29 cellular contexts compared by ENCODE assay signal in the genomic region with DNA sequence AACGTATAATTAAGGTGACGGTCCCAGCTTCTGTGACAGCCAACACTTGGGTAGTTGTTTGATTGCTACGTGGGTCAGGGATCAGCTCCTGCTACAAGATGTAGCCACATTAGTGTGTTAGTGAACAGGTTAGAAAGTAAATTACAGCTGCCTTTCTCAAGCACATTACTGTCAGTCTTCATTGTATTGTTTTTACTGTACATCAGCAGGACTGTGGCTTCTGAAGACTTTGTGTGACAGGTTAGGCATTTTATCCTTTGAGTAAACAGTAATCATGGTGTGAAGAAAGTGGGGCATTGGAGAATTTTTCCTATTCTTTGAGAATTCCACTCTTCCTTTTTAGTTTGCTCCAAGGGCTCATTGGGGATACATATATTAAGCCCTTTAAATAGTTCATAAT.
"Had no signal": no experiment of that assay in that cellular context is flagged by ENCODE, and none has a peak within 500 bp of the region (broad histone marks: within the 10 kb centered on the region; RNA-seq: fewer than 3 reads in every experiment).

No MANE protein-coding gene starts in this region.

- H3K4me1 ChIP-seq: left lung, lower lobe of right lung, pancreas, prostate gland, stomach, testis, thyroid gland, transverse colon, upper lobe of right lung had no signal

- H3K9me3 ChIP-seq: left lung, lower lobe of right lung, pancreas, prostate gland, stomach, testis, thyroid gland, transverse colon, upper lobe of right lung had no signal

- H3K36me3 ChIP-seq: left lung, lower lobe of right lung, pancreas, prostate gland, stomach, thyroid gland, transverse colon, upper lobe of right lung had no signal

- FAIRE-seq: keratinocyte, pancreas, urothelium cell line had no signal

- DNase-seq: hippocampal formation; kidney glomerular epithelial cell; left cardiac atrium; left lung; lower lobe of right lung; mammary epithelial cell; mesenchymal stem cell; natural killer cell; nucleus accumbens; pancreas; posterior cingulate gyrus; retina; right cardiac atrium; stimulated activated CD4-positive, alpha-beta T cell treated with anti-CD3 and anti-CD28 coated beads, Interleukin-12 subunit alpha, Interleukin-12 subunit beta, amount 100 ng/mL, for 4 hours; stimulated activated CD4-positive, alpha-beta T cell treated with anti-CD3 and anti-CD28 coated beads, Interleukin-15, amount 100 ng/mL, for 24 hours; stimulated activated CD4-positive, alpha-beta T cell treated with anti-CD3 and anti-CD28 coated beads, Interleukin-2, amount 100 ng/mL, for 24 hours; stimulated activated CD4-positive, alpha-beta T cell treated with anti-CD3 and anti-CD28 coated beads, Interleukin-4, amount 100 ng/mL, for 1 hour; stimulated activated naive B cell treated with anti-CD40 and anti-IgM and Interleukin-4, amounts not matched to agents 10 μg/mL and 1 μg/mL and 100 μg/mL, for 72 hours; stimulated activated naive CD8-positive, alpha-beta T cell treated with anti-CD3 and anti-CD28 coated beads, Interleukin-15, Interleukin-2, amounts not matched to agents 100 U/mL and 50 U/mL, for 24 hours; stomach; testis; thyroid gland; transverse colon; upper lobe of right lung had no signal

- H3K27me3 ChIP-seq: pancreas, stomach, testis, thyroid gland, transverse colon, upper lobe of right lung had no signal

- ATAC-seq: left cardiac atrium; left lung; lower lobe of right lung; natural killer cell; pancreas; right cardiac atrium; sciatic nerve; stimulated activated naive B cell treated with anti-CD40 and anti-IgM and Interleukin-4, amounts not matched to agents 10 μg/mL and 1 μg/mL and 100 μg/mL, for 72 hours; stimulated activated naive CD8-positive, alpha-beta T cell treated with anti-CD3 and anti-CD28 coated beads, Interleukin-15, Interleukin-2, amounts not matched to agents 100 U/mL and 50 U/mL, for 24 hours; upper lobe of right lung had no signal

- H3K4me3 ChIP-seq: left lung, lower lobe of right lung, pancreas, prostate gland, skin epidermis, stomach, testis, thyroid gland, transverse colon, upper lobe of right lung had no signal

- H3K27ac ChIP-seq: left lung, lower lobe of right lung, pancreas, prostate gland, skin epidermis, stomach, testis, thyroid gland, transverse colon, upper lobe of right lung had no signal
